Comparison of ENCODE assay signal across 8 cellular contexts in the genomic region with DNA sequence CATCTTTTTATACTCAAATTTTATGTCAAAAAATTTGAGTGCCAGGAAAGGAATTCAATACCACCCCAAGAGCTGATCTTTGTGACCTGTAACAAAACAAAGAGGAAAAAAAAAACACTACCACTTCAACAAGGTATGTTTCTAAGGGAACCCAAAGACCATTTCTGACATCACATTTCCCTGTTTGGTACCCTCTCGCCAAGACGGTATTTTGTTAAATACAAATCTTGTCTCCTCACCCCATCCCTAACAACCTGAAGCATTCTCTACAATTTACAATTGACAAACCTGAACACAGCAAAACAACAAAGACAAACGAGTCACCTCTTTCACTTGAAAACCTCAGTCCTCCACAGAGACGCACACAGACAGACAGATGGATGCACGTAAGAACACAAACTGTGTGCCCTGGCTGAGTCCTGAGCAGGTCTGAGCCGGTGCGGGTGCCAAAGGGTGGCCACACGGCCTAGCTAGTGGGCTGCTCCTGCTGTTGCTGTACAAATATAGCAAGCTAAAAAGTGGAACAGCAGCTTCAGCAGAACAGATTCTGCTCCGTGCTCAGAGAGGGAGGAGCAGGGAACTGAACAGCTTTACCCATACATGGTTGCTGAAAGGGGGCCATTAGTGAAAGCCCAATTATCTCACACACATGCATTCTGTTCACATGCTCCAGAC. TPM values are rescaled to one million over a fixed set of nuclear protein-coding genes. Genes with fewer than 3 reads are reported as not detected.
DNase-seq lines count a peak whose midpoint lies in the region; ATAC-seq and TF ChIP-seq lines count a peak whose summit lies in the region.

No MANE protein-coding gene starts in this region.

- H3K4me1 Mint-ChIP-seq in activated naive CD4-positive, alpha-beta T cell treated with anti-CD3 and anti-CD28 coated beads for 36 hours (ENCODE audit: low read depth), result peaks cover 73% of the 10 kb centered on the region
- H3K4me1 Mint-ChIP-seq in WTC11 (peaks cover 48% of the 10 kb centered on the region), neural progenitor cell (peaks cover 37% of the 10 kb centered on the region)

- peaks cover 5% of the 10 kb centered on the region for H3K36me3 Mint-ChIP-seq in activated naive CD4-positive, alpha-beta T cell treated with anti-CD3 and anti-CD28 coated beads for 36 hours (ENCODE audit: low read depth)
- H3K36me3 Mint-ChIP-seq in WTC11 (peaks cover 2% of the 10 kb centered on the region; the same call in 1 of the 2 replicates), neural progenitor cell (peaks cover 3% of the 10 kb centered on the region)

- H3K36me3 ChIP-seq in esophagus muscularis mucosa, result peaks cover 0 to 4% (median 0%) of the 10 kb centered on the region in 4 donors
- H3K36me3 ChIP-seq in neural progenitor cell, result no peaks in the 10 kb centered on the region

- no peaks in the 10 kb centered on the region for H3K27me3 Mint-ChIP-seq in activated naive CD4-positive, alpha-beta T cell treated with anti-CD3 and anti-CD28 coated beads for 36 hours (ENCODE audit: low read depth)
- H3K27me3 Mint-ChIP-seq in WTC11 (ENCODE audit: low read depth) (no peaks in the 10 kb centered on the region), neural progenitor cell (ENCODE audit: insufficient read depth, low read depth) (no peaks in the 10 kb centered on the region)

- TF ChIP-seq POLR2A in esophagus muscularis mucosa (IDR thresholded peaks at IDR 0.05; ENCODE audit: low read depth), result no peak

- H3F3A ChIP-seq in neural progenitor cell (ENCODE audit: low read depth), result peaks cover 12% of the 10 kb centered on the region

- TF ChIP-seq CTCF in WTC11 (IDR thresholded peaks at IDR 0.05), result no peak
- TF ChIP-seq CTCF in esophagus muscularis mucosa (IDR thresholded peaks at IDR 0.05), result no peak
- no peak for TF ChIP-seq CTCF in neural progenitor cell (IDR thresholded peaks at IDR 0.05)

- no peak overlapping the region for H2AFZ ChIP-seq in neural progenitor cell (replicated peaks)

- H3K4me3 ChIP-seq in esophagus muscularis mucosa (peak overlapping the region; percentile 37 to 48 (median 45)), neural progenitor cell (no peak overlapping the region)

- H3K4me2 ChIP-seq in neural progenitor cell, result peak overlapping the region; percentile 28

- TF ChIP-seq EP300 in esophagus muscularis mucosa (IDR thresholded peaks at IDR 0.05), result no peak

- ATAC-seq in WTC11, result peak; percentile 51
- no peak for ATAC-seq in HG03039 (IDR thresholded peaks at IDR 0.05; ENCODE audit: unreplicated experiment)
- ATAC-seq in GM18502 (IDR thresholded peaks at IDR 0.05; ENCODE audit: poor library complexity, unreplicated experiment), result no peak

- DNase-seq in activated naive CD4-positive, alpha-beta T cell treated with anti-CD3 and anti-CD28 coated beads for 36 hours, result peak; percentile 27
- DNase-seq in activated naive CD4-positive, alpha-beta T cell treated with Interleukin-2 at 50 U/mL for 16 hours, result no peak
- no peak for DNase-seq in WTC11 (ENCODE audit: low spot score)
- no peak for DNase-seq in esophagus muscularis mucosa (ENCODE audit: extremely low spot score)
- DNase-seq in neural progenitor cell (ENCODE audit: low spot score), result no peak
- DNase-seq in epidermal melanocyte (ENCODE audit: insufficient read length, low spot score), result no peak

- WGBS in esophagus muscularis mucosa, result 18% methylated on average over 9 of the region's 9 CpGs

- peak overlapping the region; percentile 57 for H3K4me3 Mint-ChIP-seq in activated naive CD4-positive, alpha-beta T cell treated with anti-CD3 and anti-CD28 coated beads for 36 hours
- peak overlapping the region; percentile 4; the same call in 1 of the 2 replicates for H3K4me3 Mint-ChIP-seq in WTC11
- no peak overlapping the region for H3K4me3 Mint-ChIP-seq in neural progenitor cell

- H3K27me3 ChIP-seq in esophagus muscularis mucosa (no peaks in the 10 kb centered on the region), neural progenitor cell (no peaks in the 10 kb centered on the region)

- peak overlapping the region; percentile 90 for H3K27ac Mint-ChIP-seq in activated naive CD4-positive, alpha-beta T cell treated with anti-CD3 and anti-CD28 coated beads for 36 hours
- H3K27ac Mint-ChIP-seq in WTC11 (peak overlapping the region; percentile 88), neural progenitor cell (peak overlapping the region; percentile 55)

- POLR2A ChIA-PET in WTC11 (lab: Charles Lee), result interaction anchor here (0.6 kb wide), 1 partner anchor 38 kb away, joined by 3 read pairs; no protein-coding TSS in a partner anchor

- intact Hi-C loops in activated naive CD4-positive, alpha-beta T cell treated with anti-CD3 and anti-CD28 coated beads for 36 hours (cut with micrococcal nuclease), result loop anchor here (1.0 to 5.0 kb wide), 5 partner anchors 14 to 483 kb away; a partner anchor contains a TSS
- intact Hi-C loops in esophagus muscularis mucosa (cut with DNase I), result no loop called here

- no peaks in the 10 kb centered on the region for H3K9me3 ChIP-seq in esophagus muscularis mucosa
- H3K9me3 ChIP-seq in neural progenitor cell (ENCODE audit: low read depth), result no peaks in the 10 kb centered on the region

- no peaks in the 10 kb centered on the region for H3K9me3 Mint-ChIP-seq in activated naive CD4-positive, alpha-beta T cell treated with anti-CD3 and anti-CD28 coated beads for 36 hours
- H3K9me3 Mint-ChIP-seq in WTC11 (no peaks in the 10 kb centered on the region), neural progenitor cell (no peaks in the 10 kb centered on the region)

- peaks cover 62 to 98% (median 88%) of the 10 kb centered on the region in 4 donors for H3K4me1 ChIP-seq in esophagus muscularis mucosa
- H3K4me1 ChIP-seq in neural progenitor cell, result peaks cover 23% of the 10 kb centered on the region

- CTCF ChIA-PET in activated naive CD4-positive, alpha-beta T cell treated with anti-CD3 and anti-CD28 coated beads for 36 hours (lab: Charles Lee), result interaction anchor here (0.6 to 2.8 kb wide), 4 partner anchors 10 to 28 kb away, joined by 3 to 17 read pairs (median 9); a partner anchor contains a TSS
- CTCF ChIA-PET in WTC11 (lab: Charles Lee), result interaction anchor here (0.8 to 2.4 kb wide), 2 partner anchors 29 to 112 kb away, joined by 5 read pairs; no protein-coding TSS in a partner anchor

- H3K79me2 ChIP-seq in neural progenitor cell (ENCODE audit: low read depth), result peaks cover 100% of the 10 kb centered on the region

- H3K9ac ChIP-seq in neural progenitor cell, result no peak overlapping the region

- H3K27ac ChIP-seq in esophagus muscularis mucosa (replicated peaks in 1 of 4) (peak overlapping the region; percentile 68 to 83 (median 80)), neural progenitor cell (peak overlapping the region; percentile 3)

- H4K20me1 ChIP-seq in neural progenitor cell (ENCODE audit: low read depth), result peaks cover 97% of the 10 kb centered on the region

TF ChIP-seq in WTC11, 78 proteins besides CTCF, POLR2A, EP300 and RAD21 (continues in another document):
- no peak for TF ChIP-seq HMGA2 (CRISPR knock-in tag; IDR thresholded peaks at IDR 0.05)
- TF ChIP-seq ETV6 (CRISPR knock-in tag; IDR thresholded peaks at IDR 0.05), result no peak
- TF ChIP-seq, protein P1, sequence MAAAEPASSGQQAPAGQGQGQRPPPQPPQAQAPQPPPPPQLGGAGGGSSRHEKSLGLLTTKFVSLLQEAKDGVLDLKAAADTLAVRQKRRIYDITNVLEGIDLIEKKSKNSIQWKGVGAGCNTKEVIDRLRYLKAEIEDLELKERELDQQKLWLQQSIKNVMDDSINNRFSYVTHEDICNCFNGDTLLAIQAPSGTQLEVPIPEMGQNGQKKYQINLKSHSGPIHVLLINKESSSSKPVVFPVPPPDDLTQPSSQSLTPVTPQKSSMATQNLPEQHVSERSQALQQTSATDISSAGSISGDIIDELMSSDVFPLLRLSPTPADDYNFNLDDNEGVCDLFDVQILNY (CRISPR knock-in tag; IDR thresholded peaks at IDR 0.05), result no peak
- TF ChIP-seq, protein P2, sequence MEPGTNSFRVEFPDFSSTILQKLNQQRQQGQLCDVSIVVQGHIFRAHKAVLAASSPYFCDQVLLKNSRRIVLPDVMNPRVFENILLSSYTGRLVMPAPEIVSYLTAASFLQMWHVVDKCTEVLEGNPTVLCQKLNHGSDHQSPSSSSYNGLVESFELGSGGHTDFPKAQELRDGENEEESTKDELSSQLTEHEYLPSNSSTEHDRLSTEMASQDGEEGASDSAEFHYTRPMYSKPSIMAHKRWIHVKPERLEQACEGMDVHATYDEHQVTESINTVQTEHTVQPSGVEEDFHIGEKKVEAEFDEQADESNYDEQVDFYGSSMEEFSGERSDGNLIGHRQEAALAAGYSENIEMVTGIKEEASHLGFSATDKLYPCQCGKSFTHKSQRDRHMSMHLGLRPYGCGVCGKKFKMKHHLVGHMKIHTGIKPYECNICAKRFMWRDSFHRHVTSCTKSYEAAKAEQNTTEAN (CRISPR knock-in tag; IDR thresholded peaks at IDR 0.05), result no peak
- no peak for TF ChIP-seq ATF1 (CRISPR knock-in tag; IDR thresholded peaks at IDR 0.05)
- no peak for TF ChIP-seq NFYB (CRISPR knock-in tag; conservative IDR thresholded peaks at IDR 0.05; ENCODE audit: low read depth)
- TF ChIP-seq ESRRA (CRISPR knock-in tag; IDR thresholded peaks at IDR 0.05; ENCODE audit: borderline replicate concordance), result no peak
- TF ChIP-seq NFE2L1 (CRISPR knock-in tag; IDR thresholded peaks at IDR 0.05), result no peak
- TF ChIP-seq NFATC4 (CRISPR knock-in tag; IDR thresholded peaks at IDR 0.05), result no peak

RNA-seq across cellular contexts. Expression of a gene that starts 28.6 kb away (rescaled TPM):
- total RNA-seq in activated naive CD4-positive, alpha-beta T cell treated with anti-CD3 and anti-CD28 coated beads for 36 hours, result 100 to 1,000 TPM; 104 to 105 TPM
- total RNA-seq in WTC11 (2021), result 160 to 177 TPM (median 169 TPM) in 3 replicates
- 100 to 1,000 TPM in 2 of 4 donors, 10 to 100 TPM in 2; 69.6 to 151 (median 99.3) TPM for total RNA-seq in esophagus muscularis mucosa
- 170 and 173 TPM in 2 replicates for total RNA-seq in neural progenitor cell (ENCODE audit: low replicate concordance)

RNA-seq across cellular contexts. Expression of a gene that starts 41.1 kb away (rescaled TPM):
- total RNA-seq in activated naive CD4-positive, alpha-beta T cell treated with anti-CD3 and anti-CD28 coated beads for 36 hours, result 10 to 100 TPM; 46.9 to 49.2 TPM
- total RNA-seq in WTC11 (2021), result 49.5 to 69.4 TPM (median 65.4 TPM) in 3 replicates
- 10 to 100 TPM; 63.0 to 96.4 (median 79.6) TPM for total RNA-seq in esophagus muscularis mucosa
- total RNA-seq in neural progenitor cell (ENCODE audit: low replicate concordance), result 60.4 and 73.6 TPM in 2 replicates

RNA-seq across cellular contexts. Expression of a gene that starts 54.4 kb away (rescaled TPM):
- 10 to 100 TPM; 13.8 to 15.4 TPM for total RNA-seq in activated naive CD4-positive, alpha-beta T cell treated with anti-CD3 and anti-CD28 coated beads for 36 hours
- total RNA-seq in WTC11 (2021) (12.3 to 14.3 TPM (median 13.9 TPM) in 3 replicates), esophagus muscularis mucosa (10 to 100 TPM; 18.7 to 31.2 (median 24.8) TPM), neural progenitor cell (ENCODE audit: low replicate concordance) (19.5 and 23.9 TPM in 2 replicates)

RNA-seq across cellular contexts. Expression of a gene that starts 54.5 kb away (rescaled TPM):
- 100 to 1,000 TPM; 123 to 124 TPM for total RNA-seq in activated naive CD4-positive, alpha-beta T cell treated with anti-CD3 and anti-CD28 coated beads for 36 hours
- 111 to 140 TPM (median 125 TPM) in 3 replicates for total RNA-seq in WTC11 (2021)
- 10 to 100 TPM; 53.5 to 76.7 (median 72.0) TPM for total RNA-seq in esophagus muscularis mucosa
- 78.9 and 91.2 TPM in 2 replicates for total RNA-seq in neural progenitor cell (ENCODE audit: low replicate concordance)
